In the genomic region with DNA sequence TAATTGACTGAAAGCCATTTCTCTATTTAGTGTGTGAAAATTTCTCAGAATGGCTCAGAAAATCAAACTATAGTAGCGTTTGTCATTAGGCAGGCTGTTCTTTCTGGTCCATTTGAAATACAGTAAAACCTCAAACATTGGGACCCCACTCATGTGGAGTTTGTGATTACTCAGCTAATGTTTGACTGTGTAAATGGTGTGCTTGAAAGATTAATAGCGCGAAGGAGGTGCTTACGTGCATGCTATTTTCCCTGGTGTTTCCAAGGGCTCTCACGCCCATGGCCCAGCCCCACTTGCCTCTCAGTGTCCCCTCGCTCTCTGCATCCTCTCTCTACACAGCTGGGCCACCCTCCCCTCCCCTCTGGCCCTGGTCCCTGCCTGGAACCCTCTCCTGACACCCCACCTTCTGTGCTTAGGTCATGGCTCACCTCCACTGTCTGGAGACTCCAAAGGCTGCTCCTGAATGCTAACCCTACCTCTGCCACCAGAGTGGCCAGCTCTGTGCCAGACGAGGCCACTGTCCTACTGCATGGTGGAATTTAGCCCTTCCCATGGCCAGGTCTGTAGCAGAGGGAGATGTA, we compare ENCODE assay signal across 21 cellular contexts.
"Had no signal": no experiment of that assay in that cellular context is flagged by ENCODE, and none has a peak within 500 bp of the region (broad histone marks: within the 10 kb centered on the region; RNA-seq: fewer than 3 reads in every experiment).

No MANE protein-coding gene starts in this region.

- DNase-seq: activated CD4-positive, alpha-beta T cell treated with anti-CD3 and anti-CD28 coated beads, Interleukin-2, amount 50 U/mL, for 48 hours; activated gamma-delta T cell; brain microvascular endothelial cell; cortex of kidney; effector CD4-positive, alpha-beta T cell; esophagus squamous epithelium; glutamatergic neuron; hypothalamus; kidney glomerular epithelial cell; mesendoderm; occipital lobe; right cardiac atrium; small intestine; stimulated activated CD4-positive, alpha-beta T cell treated with anti-CD3 and anti-CD28 coated beads, Interleukin-4, amount 100 ng/mL, for 24 hours; stimulated activated naive CD8-positive, alpha-beta T cell treated with anti-CD3 and anti-CD28 coated beads, Interleukin-15, Interleukin-2, amounts not matched to agents 100 U/mL and 50 U/mL, for 24 hours; T1000; transverse colon had no signal

- ATAC-seq: activated CD4-positive, CD25-positive, alpha-beta regulatory T cell treated with anti-CD3 and anti-CD28 coated beads, Interleukin-2, amount 50 U/mL, for 24 hours; stimulated activated naive CD8-positive, alpha-beta T cell treated with anti-CD3 and anti-CD28 coated beads, Interleukin-15, Interleukin-2, amounts not matched to agents 100 U/mL and 50 U/mL, for 24 hours had no signal

- H3K27me3 Mint-ChIP-seq: activated naive CD8-positive, alpha-beta T cell; progenitor cell of endocrine pancreas had no signal

- H3K4me1 Mint-ChIP-seq: nephron had no signal

- H3K27ac Mint-ChIP-seq: activated naive CD8-positive, alpha-beta T cell; nephron; progenitor cell of endocrine pancreas had no signal

- H3K4me3 Mint-ChIP-seq: activated naive CD8-positive, alpha-beta T cell; nephron had no signal
